ENCODE assay signal across 8 cellular contexts in the genomic region with DNA sequence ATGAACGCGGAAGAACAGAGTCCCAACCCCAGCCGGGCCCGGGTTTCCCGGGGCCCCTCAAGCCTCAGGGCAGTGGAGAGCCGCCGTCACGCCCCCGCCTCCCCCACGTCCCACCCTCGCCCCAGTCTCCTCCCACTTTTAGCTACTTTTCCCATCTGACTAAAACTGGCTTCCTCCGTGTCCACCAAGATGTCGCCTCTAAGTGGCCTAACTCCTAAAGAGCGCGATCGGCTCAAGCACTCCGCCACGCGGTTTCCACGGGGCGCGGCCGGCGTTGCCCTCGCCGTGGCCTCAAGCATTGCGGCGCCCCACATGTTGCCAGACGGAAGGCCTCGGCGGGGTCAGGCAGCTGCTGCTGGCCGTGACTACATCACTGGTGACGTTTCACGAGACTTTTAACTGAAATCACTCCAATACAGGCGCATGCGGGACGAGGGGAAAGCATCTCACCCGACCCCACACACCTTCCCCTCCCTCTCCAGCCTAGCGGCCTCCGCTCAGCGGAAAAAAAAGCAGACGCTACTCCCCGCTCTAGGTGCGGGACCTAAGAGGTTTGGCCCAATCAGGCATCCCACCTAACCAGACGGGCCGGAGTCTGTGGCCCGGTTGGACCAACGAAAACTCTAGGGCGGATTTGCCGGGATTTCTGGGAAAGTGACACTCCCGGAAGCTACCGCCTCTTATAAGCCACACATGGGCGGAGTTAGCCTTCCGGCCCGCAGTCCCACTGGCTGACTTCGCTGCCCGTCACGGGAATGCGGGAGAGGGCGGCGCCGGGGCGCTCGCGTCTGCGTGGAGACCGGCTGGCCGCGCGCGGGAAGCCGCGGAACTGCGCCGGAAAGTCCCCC. TPM values are rescaled to one million over a fixed set of nuclear protein-coding genes. Genes with fewer than 3 reads are reported as not detected.
DNase-seq lines count a peak whose midpoint lies in the region; TF ChIP-seq lines count a peak whose summit lies in the region.

Gene NXT1 (plus strand): TSS at position 785 of the 848 bp plus-strand sequence. CDS start 3,251 bp downstream, outside the sequence.

- peaks cover 5 to 15% (median 9%) of the 10 kb centered on the region in 3 experiments; a peak in 6 of 7 replicates for H3K36me3 Mint-ChIP-seq in H9 (ENCODE audit: insufficient read depth in 1 of 3, low read depth in 3 of 3)
- H3K36me3 Mint-ChIP-seq in nephron (ENCODE audit: low read depth): peaks cover 8% of the 10 kb centered on the region
- H3K36me3 Mint-ChIP-seq in stimulated activated naive CD8-positive, alpha-beta T cell treated with anti-CD3 and anti-CD28 coated beads, Interleukin-15, Interleukin-2, amounts not matched to agents 100 ng/mL and 50 ng/mL, for 24 hours (ENCODE audit: low read depth): peaks cover 24% of the 10 kb centered on the region

- H3K56ac ChIP-seq in H9 (ENCODE audit: insufficient read length, low read depth, low read length): no peak within 1 kb of the TSS

- H3K27ac ChIP-seq in H9 (ENCODE audit: insufficient read length, low read depth, low read length): no peak within 1 kb of the TSS

- H3K4me3 ChIP-seq in MG63 (peak within 1 kb of the TSS; percentile 89), fibroblast of pulmonary artery (replicated peaks; ENCODE audit: low read depth, low read length) (peak within 1 kb of the TSS; percentile 86)

- H3K9me3 ChIP-seq in H9 (ENCODE audit: control insufficient read depth, low read depth, low read length) (no peaks in the 10 kb centered on the region), MG63 (no peaks in the 10 kb centered on the region)

- H2BK12ac ChIP-seq in H9 (ENCODE audit: insufficient read length, low read depth, low read length): no peak within 1 kb of the TSS

- no peak; the same call in 2 of the 3 replicates for TF ChIP-seq CTCF in H9 (conservative IDR thresholded peaks at IDR 0.05)
- TF ChIP-seq CTCF in fibroblast of pulmonary artery (IDR thresholded peaks at IDR 0.05; ENCODE audit: low read length, missing control alignments): no peak
- peak in 2 of 3 experiments; percentile 21 to 22 for TF ChIP-seq CTCF in nephron (IDR thresholded peaks at IDR 0.05; ENCODE audit: unreplicated experiment in 3 of 3)

- H2BK20ac ChIP-seq in H9 (ENCODE audit: low read depth, low read length, poor library complexity, severe bottlenecking): no peak within 1 kb of the TSS

- H3K4me2 ChIP-seq in H9 (ENCODE audit: insufficient read depth, insufficient read length, low read length): peak within 1 kb of the TSS; percentile 78

- peaks cover 12% of the 10 kb centered on the region for H3K79me2 ChIP-seq in H9 (ENCODE audit: insufficient read depth, low read length)

- peak within 1 kb of the TSS; percentile 56 for H3K9ac ChIP-seq in H9 (ENCODE audit: extremely low read depth, insufficient read length, low read length)

- H2BK15ac ChIP-seq in H9 (ENCODE audit: low read depth, low read length): no peak within 1 kb of the TSS

- H3K4me3 Mint-ChIP-seq in H9 (peak within 1 kb of the TSS; percentile 71 to 96), nephron (peak within 1 kb of the TSS; percentile 80 to 93 (median 92))
- H3K4me3 Mint-ChIP-seq in stimulated activated naive CD8-positive, alpha-beta T cell treated with anti-CD3 and anti-CD28 coated beads, Interleukin-15, Interleukin-2, amounts not matched to agents 100 ng/mL and 50 ng/mL, for 24 hours: peak within 1 kb of the TSS; percentile 87

- peaks cover 2% of the 10 kb centered on the region; the same call in 1 of the 2 replicates for H3K4me1 ChIP-seq in H9 (ENCODE audit: insufficient read depth, low read length)

- peak within 1 kb of the TSS; percentile 12 for H3K18ac ChIP-seq in H9 (ENCODE audit: insufficient read length, low read depth, low read length)

- peaks cover 11% of the 10 kb centered on the region for H3K23me2 ChIP-seq in H9 (ENCODE audit: insufficient read length, low read depth, low read length, poor library complexity, severe bottlenecking)

- no peak within 1 kb of the TSS for H2BK120ac ChIP-seq in H9 (ENCODE audit: low read depth, low read length, poor library complexity, severe bottlenecking)

- H3K36me3 ChIP-seq in MG63: peaks cover under 1% of the 10 kb centered on the region

- no peak within 1 kb of the TSS for H2BK5ac ChIP-seq in H9 (ENCODE audit: insufficient read length, low read length)

- H3K9me3 Mint-ChIP-seq in H9 (no peaks in the 10 kb centered on the region; a peak in 1 of 5 replicates), nephron (no peaks in the 10 kb centered on the region)
- H3K9me3 Mint-ChIP-seq in stimulated activated naive CD8-positive, alpha-beta T cell treated with anti-CD3 and anti-CD28 coated beads, Interleukin-15, Interleukin-2, amounts not matched to agents 100 ng/mL and 50 ng/mL, for 24 hours: no peaks in the 10 kb centered on the region

- H4K8ac ChIP-seq in H9 (replicated peaks; ENCODE audit: insufficient read length, low read depth, low read length): no peak within 1 kb of the TSS

- no peak within 1 kb of the TSS for H2AK5ac ChIP-seq in H9 (ENCODE audit: insufficient read length, low read length)

- H4K20me1 ChIP-seq in H9 (ENCODE audit: control insufficient read depth, insufficient read depth, insufficient read length): no peaks in the 10 kb centered on the region

- H3K4me1 Mint-ChIP-seq in H9 (peaks cover 22 to 23% of the 10 kb centered on the region in 2 experiments), nephron (peaks cover 39% of the 10 kb centered on the region)
- peaks cover 35% of the 10 kb centered on the region for H3K4me1 Mint-ChIP-seq in stimulated activated naive CD8-positive, alpha-beta T cell treated with anti-CD3 and anti-CD28 coated beads, Interleukin-15, Interleukin-2, amounts not matched to agents 100 ng/mL and 50 ng/mL, for 24 hours (ENCODE audit: low read depth)

- peak within 1 kb of the TSS; percentile 27 for H3K14ac ChIP-seq in H9 (ENCODE audit: insufficient read depth, low read length)

- no peak within 1 kb of the TSS for H3K4ac ChIP-seq in H9 (ENCODE audit: low read depth, low read length)

- H3K27me3 ChIP-seq in H9 (ENCODE audit: insufficient read depth, low read length): no peaks in the 10 kb centered on the region
- H3K27me3 ChIP-seq in MG63: no peaks in the 10 kb centered on the region

- H2AFZ ChIP-seq in H9 (ENCODE audit: low read length): no peak within 1 kb of the TSS

- no peak within 1 kb of the TSS for H3K23ac ChIP-seq in H9 (ENCODE audit: insufficient read length, low read depth, low read length)

- no CpG with 5 or more reads among the region's 75 CpGs for WGBS in H9 (ENCODE audit: extremely low coverage, insufficient read length, low lambda C conversion rate)

- DNase-seq in ELR (ENCODE audit: low read depth) (peak; percentile 99), H9 (peak; percentile 98), MG63 (peak; percentile 94), SHP77 treated with DMSO at 0.1 percent for 48 hours (lab: John Stamatoyannopoulos, UW) (peak; percentile 97), fibroblast of pulmonary artery (ENCODE audit: low read depth) (peak; percentile 99)
- DNase-seq in activated effector memory CD4-positive, alpha-beta T cell treated with anti-CD3 and anti-CD28 coated beads, Interleukin-2, amount 50 U/mL, for 16 hours: peak; percentile 98

- no peaks in the 10 kb centered on the region for H3K79me1 ChIP-seq in H9 (ENCODE audit: insufficient read depth, low read depth, low read length, poor library complexity, severe bottlenecking)

- H3T11ph ChIP-seq in H9 (ENCODE audit: low read length): no peak within 1 kb of the TSS

- peak within 1 kb of the TSS; percentile 98 to 99 (median 99) for H3K27ac Mint-ChIP-seq in H9
- H3K27ac Mint-ChIP-seq in nephron: peak within 1 kb of the TSS; percentile 99
- H3K27ac Mint-ChIP-seq in stimulated activated naive CD8-positive, alpha-beta T cell treated with anti-CD3 and anti-CD28 coated beads, Interleukin-15, Interleukin-2, amounts not matched to agents 100 ng/mL and 50 ng/mL, for 24 hours: peak within 1 kb of the TSS; percentile 99

- no peak within 1 kb of the TSS for H4K91ac ChIP-seq in H9 (ENCODE audit: insufficient read length, low read depth, low read length)

- H3K27me3 Mint-ChIP-seq in H9 (ENCODE audit: low read depth) (no peaks in the 10 kb centered on the region), nephron (ENCODE audit: low read depth) (no peaks in the 10 kb centered on the region)
- no peaks in the 10 kb centered on the region for H3K27me3 Mint-ChIP-seq in stimulated activated naive CD8-positive, alpha-beta T cell treated with anti-CD3 and anti-CD28 coated beads, Interleukin-15, Interleukin-2, amounts not matched to agents 100 ng/mL and 50 ng/mL, for 24 hours

- H4K5ac ChIP-seq in H9 (ENCODE audit: insufficient read length, low read depth, low read length): no peak within 1 kb of the TSS

RNA-seq across cellular contexts. Expression of gene NXT1, which starts in this region (rescaled TPM):
- 25.5 and 27.1 TPM in 2 replicates for total RNA-seq in H9 (2021)
- total RNA-seq in MG63 (2014; rRNA removed; shearing (Covaris generic); ENCODE audit: low replicate concordance): 46.7 and 55.1 TPM in 2 replicates

Comparison
In these comparisons a context has a peak if more than half of its experiments do, and no peak if none do; other contexts are left out.
1. CTCF ChIP-seq: peak in nephron (2 of 3); none in H9 (single experiment) and fibroblast of pulmonary artery (single experiment).
2. Peak in every context shown above with its lines, with median percentiles within 50 percentile points of each other: DNase-seq, H3K27ac Mint-ChIP-seq and H3K4me3 Mint-ChIP-seq.